In genomic region chr9:5869315-5870019, GRCh38 we compare ENCODE assay signal across 8 cellular contexts. TPM values are rescaled to one million over a fixed set of nuclear protein-coding genes. Genes with fewer than 3 reads are reported as not detected.
DNase-seq lines count a peak whose midpoint lies in the region; ATAC-seq, FAIRE-seq and TF ChIP-seq lines count a peak whose summit lies in the region.

No MANE protein-coding gene starts in this region.

- H3K27me3 ChIP-seq in OCI-LY1 (ENCODE audit: insufficient read depth, low read length): no peaks in the 10 kb centered on the region
- H3K27me3 ChIP-seq in K562 (ENCODE audit: control insufficient read depth in 2 of 2, insufficient read depth in 2 of 2, low read length in 2 of 2): no peaks in the 10 kb centered on the region

- H3K4me2 ChIP-seq in OCI-LY1 (ENCODE audit: low read length) (no peak overlapping the region), K562 (ENCODE audit: insufficient read depth, low read length) (0 out of 2 replicates have a peak overlapping the region, but pooled peaks have one; percentile 21)

- no peak overlapping the region for H3K4me3 Mint-ChIP-seq in chondrocyte (ENCODE audit: unreplicated experiment)

- intact Hi-C loops in K562 (cut with micrococcal nuclease): no loop called here

- POLR2A ChIA-PET in K562 (lab: Yijun Ruan, JAX): interaction anchor here (1.0 kb wide), 1 partner anchor 10 kb away, joined by 4 read pairs; no protein-coding TSS in a partner anchor

- H3F3A ChIP-seq in OCI-LY1 (ENCODE audit: insufficient read depth, low read length): no peaks in the 10 kb centered on the region

- DNase-seq in NCI-H82 (lab: John Stamatoyannopoulos, UW) (peak; percentile 8), NCI-H82 treated with DMSO at 0.1 percent for 48 hours (lab: John Stamatoyannopoulos, UW; ENCODE audit: unreplicated experiment) (no peak), K562 (ENCODE audit: extremely low read depth in 1 of 4, low spot score in 3 of 4) (peak; percentile 65 to 80 (median 71)), NCI-H446 (lab: John Stamatoyannopoulos, UW) (no peak), chondrocyte (ENCODE audit: low spot score) (no peak)
- peak; percentile 48 for DNase-seq in stimulated activated CD4-positive, alpha-beta T cell treated with anti-CD3 and anti-CD28 coated beads, Interleukin-15, amount 100 ng/mL, for 24 hours
- no peak for DNase-seq in effector CD4-positive, alpha-beta T cell

- no TSS peak for BruUV-seq in K562 (replicated peaks; lab: Mats Ljungman, UMichigan)

- TF ChIP-seq RAD21 in K562 (CRISPR knock-in tag; conservative IDR thresholded peaks at IDR 0.05 in 1 of 2, IDR thresholded peaks at IDR 0.05 in 1 of 2): peak; percentile 56 to 68

- H2AFZ ChIP-seq in OCI-LY1 (ENCODE audit: low read length) (no peak overlapping the region), K562 (ENCODE audit: low read depth, low read length) (peak overlapping the region; percentile 99)

- no peaks in the 10 kb centered on the region for H3K36me3 Mint-ChIP-seq in chondrocyte (ENCODE audit: low read depth)

- no peaks in the 10 kb centered on the region for H4K20me1 ChIP-seq in OCI-LY1 (ENCODE audit: insufficient read depth, low read length)
- H4K20me1 ChIP-seq in K562 (replicated peaks; ENCODE audit: control insufficient read depth, insufficient read depth, low read length): no peaks in the 10 kb centered on the region

- no peaks in the 10 kb centered on the region for H3K27me3 Mint-ChIP-seq in chondrocyte (ENCODE audit: low read depth)

- H3K4me1 ChIP-seq in OCI-LY1 (ENCODE audit: insufficient read depth, low read length, severe bottlenecking): peaks cover 13% of the 10 kb centered on the region
- H3K4me1 ChIP-seq in K562 (replicated peaks in 1 of 2; ENCODE audit: control insufficient read depth in 2 of 2, insufficient read depth in 2 of 2, low read length in 2 of 2): peaks cover 0 to 21% of the 10 kb centered on the region in 2 experiments; a peak in 4 of 5 replicates

- in situ Hi-C loops in K562 (cut with MboI): no loop called here

- TF ChIP-seq POLR2A in K562 (conservative IDR thresholded peaks at IDR 0.05): no peak

- TF ChIP-seq EP300 in K562 (IDR thresholded peaks at IDR 0.05; ENCODE audit: low read length): no peak

- no peaks in the 10 kb centered on the region for H3K9me2 ChIP-seq in OCI-LY1 (ENCODE audit: low read depth, low read length)

- TF ChIP-seq CTCF in OCI-LY1 (IDR thresholded peaks at IDR 0.05; ENCODE audit: low read length) (peak; percentile 80), K562 (IDR thresholded peaks at IDR 0.05 in 2 of 3, conservative IDR thresholded peaks at IDR 0.05 in 1 of 3; ENCODE audit: insufficient read depth in 2 of 3, low read depth in 1 of 3, low read length in 3 of 3) (peak; percentile 80 to 91 (median 83)), chondrocyte (IDR thresholded peaks at IDR 0.05) (no peak)

- FAIRE-seq in K562 (lab: Jason Lieb, UNC): peak; percentile 83

- no peak overlapping the region for H3K27ac Mint-ChIP-seq in chondrocyte (ENCODE audit: unreplicated experiment)

- CTCF ChIA-PET in K562 (lab: Yijun Ruan, JAX; ENCODE audit: low intra/inter-chr PET ratio): interaction anchor here (1.0 to 1.3 kb wide), 2 partner anchors 19 to 184 kb away, joined by 3 read pairs; no protein-coding TSS in a partner anchor

- WGBS in K562 (ENCODE audit: insufficient coverage, low coverage, missing lambda C conversion rate): 4% methylated on average over 3 of the region's 3 CpGs

- H3K9me1 ChIP-seq in K562 (ENCODE audit: control insufficient read depth, insufficient read depth, low read length): peaks cover 2% of the 10 kb centered on the region

- H3K4me1 Mint-ChIP-seq in chondrocyte (ENCODE audit: low read depth): no peaks in the 10 kb centered on the region

- H3K79me2 ChIP-seq in OCI-LY1 (ENCODE audit: insufficient read depth, low read length): no peaks in the 10 kb centered on the region
- no peaks in the 10 kb centered on the region for H3K79me2 ChIP-seq in K562 (ENCODE audit: control insufficient read depth, insufficient read depth, low read length)

- no peaks in the 10 kb centered on the region for H3K36me3 ChIP-seq in OCI-LY1 (ENCODE audit: insufficient read depth, low read length)
- no peaks in the 10 kb centered on the region for H3K36me3 ChIP-seq in K562 (ENCODE audit: control insufficient read depth, insufficient read depth, low read length)

- no peaks in the 10 kb centered on the region for H3K9me3 ChIP-seq in OCI-LY1 (ENCODE audit: low read length)
- no peaks in the 10 kb centered on the region for H3K9me3 ChIP-seq in K562 (replicated peaks; ENCODE audit: control insufficient read depth, insufficient read depth, low read depth, low read length)

- H3K9me3 Mint-ChIP-seq in chondrocyte (ENCODE audit: low read depth): no peaks in the 10 kb centered on the region

- H3K27ac ChIP-seq in OCI-LY1 (ENCODE audit: low read depth, low read length, poor library complexity, severe bottlenecking): no peak overlapping the region
- no peak overlapping the region; the same call in 2 of the 3 replicates for H3K27ac ChIP-seq in K562 (ENCODE audit: extremely low read depth, low read depth, low read length)

- peak; percentile 93 for ATAC-seq in K562

- H3K9ac ChIP-seq in OCI-LY1 (ENCODE audit: low read length) (no peak overlapping the region), K562 (ENCODE audit: insufficient read depth in 1 of 2, low read depth in 2 of 2, low read length in 2 of 2) (no peak overlapping the region)

- no peak overlapping the region for H3K4me3 ChIP-seq in OCI-LY1 (ENCODE audit: low read depth, low read length, poor library complexity, severe bottlenecking)
- H3K4me3 ChIP-seq in K562: no peak overlapping the region

TF ChIP-seq in K562, 482 proteins besides CTCF, POLR2A, EP300 and RAD21 (continues in another document):
- TF ChIP-seq MLX (CRISPR knock-in tag; conservative IDR thresholded peaks at IDR 0.05): no peak
- no peak for TF ChIP-seq HMG20B (CRISPR knock-in tag; IDR thresholded peaks at IDR 0.05)
- TF ChIP-seq NFYB (IDR thresholded peaks at IDR 0.05; ENCODE audit: extremely low read depth, insufficient read length): no peak
- 0 out of 2 replicates have a peak, but pooled peaks have one; percentile 26 for TF ChIP-seq TEAD2 (tag; IDR thresholded peaks at IDR 0.05)
- no peak for TF ChIP-seq ZKSCAN3 (CRISPR knock-in tag; IDR thresholded peaks at IDR 0.05)
- TF ChIP-seq XRCC5 (IDR thresholded peaks at IDR 0.05; ENCODE audit: low read depth, low read length): peak; percentile 69; the same call in 1 of the 2 replicates
- no peak for TF ChIP-seq HES1 (IDR thresholded peaks at IDR 0.05; ENCODE audit: low read depth)
- no peak for TF ChIP-seq CHD1 (IDR thresholded peaks at IDR 0.05; ENCODE audit: low read length)
- peak; percentile 71; the same call in 1 of the 2 replicates for TF ChIP-seq ZNF589 (CRISPR knock-in tag; IDR thresholded peaks at IDR 0.05; ENCODE audit: low read depth)

RNA-seq across cellular contexts. Expression of gene MLANA, which starts 21.2 kb away (rescaled TPM):
- total RNA-seq in K562 (2011; cell fraction: chromatin; rRNA removed; ENCODE audit: low replicate concordance): not detected in 2 replicates
- total RNA-seq in K562 (2011; cell fraction: nucleolus; rRNA removed): not detected in 2 replicates
- total RNA-seq in K562 (2011; cell fraction: nucleoplasm; rRNA removed): not detected in 2 replicates
- total RNA-seq in K562 (2014; rRNA removed): not detected in 2 replicates
- total RNA-seq in K562 (2014; rRNA removed; fragmentation: Illumina TruSeq; extraction: Trizol): not detected in 2 replicates
- total RNA-seq in K562 (2015; rRNA removed; fragmentation: Illumina TruSeq; extraction: Trizol): not detected in 2 replicates
- total RNA-seq in K562 (2021): not detected in 2 replicates
- not detected in 2 replicates for polyA plus RNA-seq in K562 (2011; rRNA removed)
- not detected in 2 replicates for polyA plus RNA-seq in K562 (2011; cell fraction: cytosol; rRNA removed)
- polyA plus RNA-seq in K562 (2011; cell fraction: nucleus; rRNA removed): not detected in 2 replicates
- 0.08 and 0.46 TPM in 2 replicates for polyA plus RNA-seq in K562 (2012)
- not detected in 2 replicates for polyA plus RNA-seq in K562 (2014; fragmentation: Illumina TruSeq; extraction: Trizol)
- polyA plus RNA-seq in K562 (2014; fragmentation: Nextera tagmentation; extraction: Ambion mirVana): not detected
- polyA plus RNA-seq in K562 (2014; rRNA removed): not detected in 2 replicates
- polyA minus RNA-seq in K562 (2011; rRNA and poly(A)+ RNA removed): not detected in 2 replicates
- not detected in 2 replicates for polyA minus RNA-seq in K562 (2011; cell fraction: cytosol; rRNA and poly(A)+ RNA removed)
- not detected in 2 replicates for polyA minus RNA-seq in K562 (2011; cell fraction: nucleus; rRNA and poly(A)+ RNA removed)
- total RNA-seq in chondrocyte: not detected in 3 replicates

RNA-seq across cellular contexts. Expression of gene ERMP1, which starts 36.5 kb away (rescaled TPM):
- total RNA-seq in K562 (2011; cell fraction: chromatin; rRNA removed; ENCODE audit: low replicate concordance): 33.3 and 50.1 TPM in 2 replicates
- total RNA-seq in K562 (2011; cell fraction: nucleolus; rRNA removed): 21.5 and 22.9 TPM in 2 replicates
- 40.9 and 50.4 TPM in 2 replicates for total RNA-seq in K562 (2011; cell fraction: nucleoplasm; rRNA removed)
- total RNA-seq in K562 (2014; rRNA removed) (8.5 and 9.4 TPM in 2 replicates), K562 (2014; rRNA removed; fragmentation: Illumina TruSeq; extraction: Trizol) (12.6 and 14.5 TPM in 2 replicates), K562 (2015; rRNA removed; fragmentation: Illumina TruSeq; extraction: Trizol) (15.7 and 17.7 TPM in 2 replicates), K562 (2021) (12.0 and 14.5 TPM in 2 replicates), chondrocyte (5.4 to 11.7 TPM (median 7.6 TPM) in 3 replicates)
- polyA plus RNA-seq in K562 (2011; rRNA removed) (24.6 and 26.3 TPM in 2 replicates), K562 (2014; fragmentation: Illumina TruSeq; extraction: Trizol) (11.1 and 12.9 TPM in 2 replicates), K562 (2014; fragmentation: Nextera tagmentation; extraction: Ambion mirVana) (1 to 10 TPM; 2.5 to 4.6 TPM), K562 (2014; rRNA removed) (7.1 and 8.3 TPM in 2 replicates)
- polyA plus RNA-seq in K562 (2011; cell fraction: cytosol; rRNA removed): 8.6 and 21.4 TPM in 2 replicates
- 16.4 and 20.7 TPM in 2 replicates for polyA plus RNA-seq in K562 (2011; cell fraction: nucleus; rRNA removed)
- polyA plus RNA-seq in K562 (2012): 12.3 and 25.2 TPM in 2 replicates
- 44.8 and 50.2 TPM in 2 replicates for polyA minus RNA-seq in K562 (2011; rRNA and poly(A)+ RNA removed)
- 21.6 and 22.4 TPM in 2 replicates for polyA minus RNA-seq in K562 (2011; cell fraction: cytosol; rRNA and poly(A)+ RNA removed)
- polyA minus RNA-seq in K562 (2011; cell fraction: nucleus; rRNA and poly(A)+ RNA removed): 11.3 and 20.2 TPM in 2 replicates

Comparison
In these comparisons a context has a peak if more than half of its experiments do, and no peak if none do; other contexts are left out.
1. DNase-seq: peak in NCI-H82 (single experiment), K562 (4 of 4) and stimulated activated CD4-positive, alpha-beta T cell treated with anti-CD3 and anti-CD28 coated beads, Interleukin-15, amount 100 ng/mL, for 24 hours (single experiment); none in NCI-H82 treated with DMSO at 0.1 percent for 48 hours (single experiment), NCI-H446 (0 of 2), chondrocyte (single experiment) and effector CD4-positive, alpha-beta T cell (single experiment).